Comparison of ENCODE assay signal across 15 cellular contexts in genomic region chr1:244212219-244212618, GRCh38.
DNase-seq lines count a peak whose midpoint lies in the region; ATAC-seq and TF ChIP-seq lines count a peak whose summit lies in the region.
"Had no signal": no experiment of that assay in that cellular context is flagged by ENCODE, and none has a peak within 500 bp of the region (broad histone marks: within the 10 kb centered on the region; RNA-seq: fewer than 3 reads in every experiment).

No MANE protein-coding gene starts in this region.

- TF ChIP-seq POLR2A in gastrocnemius medialis (IDR thresholded peaks at IDR 0.05): no peak

- DNase-seq in NCI-H1092 treated with DMSO at 0.1 percent for 48 hours (lab: John Stamatoyannopoulos, UW) (peak; percentile 25), NCI-H1092 (lab: John Stamatoyannopoulos, UW) (no peak), glutamatergic neuron (no peak), mesenteric fat pad (ENCODE audit: low spot score) (peak; percentile 68), gastrocnemius medialis (no peak), superior temporal gyrus (ENCODE audit: extremely low spot score) (no peak), natural killer cell (no peak)
- DNase-seq: Caco-2; CD8-positive, alpha-beta T cell; DND-41; GDM1 had no signal

- H3K36me3 Mint-ChIP-seq in glutamatergic neuron (ENCODE audit: unreplicated experiment): no peaks in the 10 kb centered on the region
- H3K36me3 Mint-ChIP-seq in natural killer cell: no peaks in the 10 kb centered on the region
- H3K36me3 Mint-ChIP-seq: CD8-positive, alpha-beta T cell had no signal

- peak overlapping the region in 3 of 4 donors; percentile 73 to 82 (median 79) for H3K27ac ChIP-seq in gastrocnemius medialis
- H3K27ac ChIP-seq: 22Rv1 had no signal

- H3K4me1 Mint-ChIP-seq in glutamatergic neuron (ENCODE audit: low read depth, unreplicated experiment) (peaks cover 14% of the 10 kb centered on the region), natural killer cell (no peaks in the 10 kb centered on the region)

- H3K9me3 Mint-ChIP-seq in glutamatergic neuron (ENCODE audit: unreplicated experiment) (no peaks in the 10 kb centered on the region), natural killer cell (no peaks in the 10 kb centered on the region)
- H3K9me3 Mint-ChIP-seq: CD8-positive, alpha-beta T cell had no signal

- no peaks in the 10 kb centered on the region for H3K9me3 ChIP-seq in gastrocnemius medialis
- H3K9me3 ChIP-seq: Caco-2 had no signal

- no peaks in the 10 kb centered on the region for H3K27me3 ChIP-seq in gastrocnemius medialis

- H3K27me3 Mint-ChIP-seq in glutamatergic neuron (ENCODE audit: unreplicated experiment) (peaks cover 6% of the 10 kb centered on the region), natural killer cell (ENCODE audit: low read depth in 2 of 2) (peaks cover 6 to 12% of the 10 kb centered on the region in 2 donors)

- H3K4me3 Mint-ChIP-seq in glutamatergic neuron (ENCODE audit: unreplicated experiment): peak overlapping the region; percentile 15
- H3K4me3 Mint-ChIP-seq in natural killer cell: no peak overlapping the region
- H3K4me3 Mint-ChIP-seq: CD14-positive monocyte; CD8-positive, alpha-beta T cell had no signal

- TF ChIP-seq CTCF in glutamatergic neuron (IDR thresholded peaks at IDR 0.05; ENCODE audit: partially characterized antibody, unreplicated experiment) (no peak), gastrocnemius medialis (IDR thresholded peaks at IDR 0.05 in 4 of 5, conservative IDR thresholded peaks at IDR 0.05 in 1 of 5) (no peak), natural killer cell (IDR thresholded peaks at IDR 0.05) (no peak)

- intact Hi-C loops in gastrocnemius medialis (cut with DNase I; ENCODE audit: low total_unique reads) (loop anchor here (2.0 to 5.0 kb wide), 3 partner anchors 55 to 163 kb away; no protein-coding TSS in a partner anchor), natural killer cell (cut with micrococcal nuclease) (no loop called here)

- no peaks in the 10 kb centered on the region for H3K36me3 ChIP-seq in gastrocnemius medialis

- no peak overlapping the region for H3K27ac Mint-ChIP-seq in glutamatergic neuron (ENCODE audit: unreplicated experiment)
- H3K27ac Mint-ChIP-seq in natural killer cell: no peak overlapping the region
- H3K27ac Mint-ChIP-seq: CD14-positive monocyte; CD8-positive, alpha-beta T cell had no signal

- ATAC-seq in gastrocnemius medialis (no peak), HG03095 (IDR thresholded peaks at IDR 0.05; ENCODE audit: unreplicated experiment) (no peak), natural killer cell (no peak)
- ATAC-seq: CD8-positive, alpha-beta T cell; HCT116 had no signal

- peaks cover 29 to 49% of the 10 kb centered on the region in 2 donors for H3K4me1 ChIP-seq in gastrocnemius medialis
- H3K4me1 ChIP-seq: Caco-2 had no signal

- in situ Hi-C loops in gastrocnemius medialis (cut with MboI; ENCODE audit: low sequenced_read_pairs in 4 of 4): no loop called here

- H3K4me3 ChIP-seq in gastrocnemius medialis: no peak overlapping the region

Comparison
In these comparisons a context has a peak if more than half of its experiments do, and no peak if none do; other contexts are left out.
1. DNase-seq: peak in NCI-H1092 treated with DMSO at 0.1 percent for 48 hours (single experiment) and mesenteric fat pad (single experiment); none in NCI-H1092 (single experiment), glutamatergic neuron (single experiment), gastrocnemius medialis (0 of 2), superior temporal gyrus (single experiment) and natural killer cell (single experiment).